1 cellular context compared by ENCODE assay signal in the genomic region with DNA sequence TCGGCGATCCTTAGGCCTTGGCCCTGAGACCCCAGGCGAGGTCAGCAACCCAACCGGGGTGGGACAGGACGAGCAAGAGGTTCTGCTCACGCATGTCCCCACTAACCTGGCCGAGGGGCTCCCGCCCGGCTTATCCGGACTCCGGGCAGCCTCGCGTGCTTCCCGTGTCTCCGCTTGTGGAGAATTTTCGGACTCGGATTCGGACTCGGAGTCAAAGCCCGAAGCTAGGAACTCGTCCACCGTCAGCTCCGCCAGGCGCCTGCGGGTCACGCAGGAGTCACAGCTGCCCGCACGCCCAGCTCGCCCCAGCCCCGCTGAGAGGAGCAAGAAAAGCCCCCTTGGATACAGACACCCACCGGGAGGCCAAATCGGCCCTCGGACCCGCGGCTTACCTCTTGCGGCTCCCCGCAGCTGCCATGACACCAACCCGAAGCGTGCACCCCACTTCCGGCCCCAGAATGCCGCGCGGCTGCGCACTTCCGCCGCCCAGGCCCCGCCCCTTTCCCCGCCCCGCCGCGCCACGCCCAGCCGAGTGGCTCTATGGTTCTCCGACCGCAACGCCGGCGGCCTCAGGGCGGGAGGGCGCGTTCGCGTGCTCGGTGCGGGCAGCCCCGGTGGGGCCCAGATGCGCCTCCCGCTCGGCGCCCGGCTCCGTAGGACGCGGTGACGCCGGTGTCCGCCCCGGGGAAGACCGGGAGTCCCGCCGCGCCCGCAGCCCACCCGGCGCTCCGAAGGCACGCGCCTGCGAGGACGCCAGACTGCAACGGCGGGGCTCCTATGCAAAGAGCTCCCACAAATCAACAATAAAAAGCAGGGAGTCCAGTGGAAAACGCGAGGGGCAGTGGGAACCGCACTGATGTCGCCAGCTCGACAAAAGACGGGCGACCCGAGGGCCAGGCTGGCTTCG.
TF ChIP-seq lines count a peak whose summit lies in the region.

A gene (minus strand): TSS at position 434 of the 907 bp plus-strand sequence. CDS start 16 bp downstream, at position 418.

TF ChIP-seq in HepG2, 621 proteins besides CTCF, POLR2A, EP300 and RAD21 (continued from another document and continues in another):
- TF ChIP-seq, protein P1, sequence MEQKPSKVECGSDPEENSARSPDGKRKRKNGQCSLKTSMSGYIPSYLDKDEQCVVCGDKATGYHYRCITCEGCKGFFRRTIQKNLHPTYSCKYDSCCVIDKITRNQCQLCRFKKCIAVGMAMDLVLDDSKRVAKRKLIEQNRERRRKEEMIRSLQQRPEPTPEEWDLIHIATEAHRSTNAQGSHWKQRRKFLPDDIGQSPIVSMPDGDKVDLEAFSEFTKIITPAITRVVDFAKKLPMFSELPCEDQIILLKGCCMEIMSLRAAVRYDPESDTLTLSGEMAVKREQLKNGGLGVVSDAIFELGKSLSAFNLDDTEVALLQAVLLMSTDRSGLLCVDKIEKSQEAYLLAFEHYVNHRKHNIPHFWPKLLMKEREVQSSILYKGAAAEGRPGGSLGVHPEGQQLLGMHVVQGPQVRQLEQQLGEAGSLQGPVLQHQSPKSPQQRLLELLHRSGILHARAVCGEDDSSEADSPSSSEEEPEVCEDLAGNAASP (CRISPR knock-in tag; IDR thresholded peaks at IDR 0.05; ENCODE audit: borderline replicate concordance) = no peak
- TF ChIP-seq ZNF572 (CRISPR knock-in tag; IDR thresholded peaks at IDR 0.05) = no peak
- no peak for TF ChIP-seq CBX2 (IDR thresholded peaks at IDR 0.05; ENCODE audit: low read depth, low read length)
- no peak for TF ChIP-seq CBX2 (CRISPR knock-in tag; IDR thresholded peaks at IDR 0.05; ENCODE audit: low read depth)
- TF ChIP-seq, protein P2, sequence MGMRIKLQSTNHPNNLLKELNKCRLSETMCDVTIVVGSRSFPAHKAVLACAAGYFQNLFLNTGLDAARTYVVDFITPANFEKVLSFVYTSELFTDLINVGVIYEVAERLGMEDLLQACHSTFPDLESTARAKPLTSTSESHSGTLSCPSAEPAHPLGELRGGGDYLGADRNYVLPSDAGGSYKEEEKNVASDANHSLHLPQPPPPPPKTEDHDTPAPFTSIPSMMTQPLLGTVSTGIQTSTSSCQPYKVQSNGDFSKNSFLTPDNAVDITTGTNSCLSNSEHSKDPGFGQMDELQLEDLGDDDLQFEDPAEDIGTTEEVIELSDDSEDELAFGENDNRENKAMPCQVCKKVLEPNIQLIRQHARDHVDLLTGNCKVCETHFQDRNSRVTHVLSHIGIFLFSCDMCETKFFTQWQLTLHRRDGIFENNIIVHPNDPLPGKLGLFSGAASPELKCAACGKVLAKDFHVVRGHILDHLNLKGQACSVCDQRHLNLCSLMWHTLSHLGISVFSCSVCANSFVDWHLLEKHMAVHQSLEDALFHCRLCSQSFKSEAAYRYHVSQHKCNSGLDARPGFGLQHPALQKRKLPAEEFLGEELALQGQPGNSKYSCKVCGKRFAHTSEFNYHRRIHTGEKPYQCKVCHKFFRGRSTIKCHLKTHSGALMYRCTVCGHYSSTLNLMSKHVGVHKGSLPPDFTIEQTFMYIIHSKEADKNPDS (CRISPR knock-in tag; IDR thresholded peaks at IDR 0.05) = no peak
- no peak for TF ChIP-seq ZNF251 (CRISPR knock-in tag; IDR thresholded peaks at IDR 0.05)
- TF ChIP-seq ZNF567 (CRISPR knock-in tag; IDR thresholded peaks at IDR 0.05; ENCODE audit: borderline replicate concordance) = no peak
- peak; percentile 69; the same call in 1 of the 2 replicates for TF ChIP-seq ZNF605 (CRISPR knock-in tag; IDR thresholded peaks at IDR 0.05)
- no peak for TF ChIP-seq HES4 (CRISPR knock-in tag; IDR thresholded peaks at IDR 0.05; ENCODE audit: borderline replicate concordance)
- TF ChIP-seq NR2F6 (IDR thresholded peaks at IDR 0.05) = peak; percentile 17; the same call in 1 of the 2 replicates
- no peak for TF ChIP-seq NR2F6 (CRISPR knock-in tag; IDR thresholded peaks at IDR 0.05)
- TF ChIP-seq, protein P3, sequence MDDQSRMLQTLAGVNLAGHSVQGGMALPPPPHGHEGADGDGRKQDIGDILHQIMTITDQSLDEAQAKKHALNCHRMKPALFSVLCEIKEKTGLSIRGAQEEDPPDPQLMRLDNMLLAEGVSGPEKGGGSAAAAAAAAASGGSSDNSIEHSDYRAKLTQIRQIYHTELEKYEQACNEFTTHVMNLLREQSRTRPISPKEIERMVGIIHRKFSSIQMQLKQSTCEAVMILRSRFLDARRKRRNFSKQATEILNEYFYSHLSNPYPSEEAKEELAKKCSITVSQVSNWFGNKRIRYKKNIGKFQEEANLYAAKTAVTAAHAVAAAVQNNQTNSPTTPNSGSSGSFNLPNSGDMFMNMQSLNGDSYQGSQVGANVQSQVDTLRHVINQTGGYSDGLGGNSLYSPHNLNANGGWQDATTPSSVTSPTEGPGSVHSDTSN (CRISPR knock-in tag; IDR thresholded peaks at IDR 0.05; ENCODE audit: borderline replicate concordance) = no peak
- TF ChIP-seq, protein P4, sequence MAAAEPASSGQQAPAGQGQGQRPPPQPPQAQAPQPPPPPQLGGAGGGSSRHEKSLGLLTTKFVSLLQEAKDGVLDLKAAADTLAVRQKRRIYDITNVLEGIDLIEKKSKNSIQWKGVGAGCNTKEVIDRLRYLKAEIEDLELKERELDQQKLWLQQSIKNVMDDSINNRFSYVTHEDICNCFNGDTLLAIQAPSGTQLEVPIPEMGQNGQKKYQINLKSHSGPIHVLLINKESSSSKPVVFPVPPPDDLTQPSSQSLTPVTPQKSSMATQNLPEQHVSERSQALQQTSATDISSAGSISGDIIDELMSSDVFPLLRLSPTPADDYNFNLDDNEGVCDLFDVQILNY (CRISPR knock-in tag; conservative IDR thresholded peaks at IDR 0.05) = no peak
- TF ChIP-seq GZF1 (CRISPR knock-in tag; IDR thresholded peaks at IDR 0.05) = no peak
- TF ChIP-seq, protein P5, sequence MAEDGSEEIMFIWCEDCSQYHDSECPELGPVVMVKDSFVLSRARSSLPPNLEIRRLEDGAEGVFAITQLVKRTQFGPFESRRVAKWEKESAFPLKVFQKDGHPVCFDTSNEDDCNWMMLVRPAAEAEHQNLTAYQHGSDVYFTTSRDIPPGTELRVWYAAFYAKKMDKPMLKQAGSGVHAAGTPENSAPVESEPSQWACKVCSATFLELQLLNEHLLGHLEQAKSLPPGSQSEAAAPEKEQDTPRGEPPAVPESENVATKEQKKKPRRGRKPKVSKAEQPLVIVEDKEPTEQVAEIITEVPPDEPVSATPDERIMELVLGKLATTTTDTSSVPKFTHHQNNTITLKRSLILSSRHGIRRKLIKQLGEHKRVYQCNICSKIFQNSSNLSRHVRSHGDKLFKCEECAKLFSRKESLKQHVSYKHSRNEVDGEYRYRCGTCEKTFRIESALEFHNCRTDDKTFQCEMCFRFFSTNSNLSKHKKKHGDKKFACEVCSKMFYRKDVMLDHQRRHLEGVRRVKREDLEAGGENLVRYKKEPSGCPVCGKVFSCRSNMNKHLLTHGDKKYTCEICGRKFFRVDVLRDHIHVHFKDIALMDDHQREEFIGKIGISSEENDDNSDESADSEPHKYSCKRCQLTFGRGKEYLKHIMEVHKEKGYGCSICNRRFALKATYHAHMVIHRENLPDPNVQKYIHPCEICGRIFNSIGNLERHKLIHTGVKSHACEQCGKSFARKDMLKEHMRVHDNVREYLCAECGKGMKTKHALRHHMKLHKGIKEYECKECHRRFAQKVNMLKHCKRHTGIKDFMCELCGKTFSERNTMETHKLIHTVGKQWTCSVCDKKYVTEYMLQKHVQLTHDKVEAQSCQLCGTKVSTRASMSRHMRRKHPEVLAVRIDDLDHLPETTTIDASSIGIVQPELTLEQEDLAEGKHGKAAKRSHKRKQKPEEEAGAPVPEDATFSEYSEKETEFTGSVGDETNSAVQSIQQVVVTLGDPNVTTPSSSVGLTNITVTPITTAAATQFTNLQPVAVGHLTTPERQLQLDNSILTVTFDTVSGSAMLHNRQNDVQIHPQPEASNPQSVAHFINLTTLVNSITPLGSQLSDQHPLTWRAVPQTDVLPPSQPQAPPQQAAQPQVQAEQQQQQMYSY (CRISPR knock-in tag; IDR thresholded peaks at IDR 0.05) = no peak
- TF ChIP-seq ZNF598 (CRISPR knock-in tag; IDR thresholded peaks at IDR 0.05; ENCODE audit: borderline replicate concordance) = no peak; the same call in 1 of the 2 replicates
- TF ChIP-seq HMG20B (CRISPR knock-in tag; conservative IDR thresholded peaks at IDR 0.05) = no peak
- TF ChIP-seq ZNF768 (CRISPR knock-in tag; IDR thresholded peaks at IDR 0.05) = no peak
- TF ChIP-seq, protein P6, sequence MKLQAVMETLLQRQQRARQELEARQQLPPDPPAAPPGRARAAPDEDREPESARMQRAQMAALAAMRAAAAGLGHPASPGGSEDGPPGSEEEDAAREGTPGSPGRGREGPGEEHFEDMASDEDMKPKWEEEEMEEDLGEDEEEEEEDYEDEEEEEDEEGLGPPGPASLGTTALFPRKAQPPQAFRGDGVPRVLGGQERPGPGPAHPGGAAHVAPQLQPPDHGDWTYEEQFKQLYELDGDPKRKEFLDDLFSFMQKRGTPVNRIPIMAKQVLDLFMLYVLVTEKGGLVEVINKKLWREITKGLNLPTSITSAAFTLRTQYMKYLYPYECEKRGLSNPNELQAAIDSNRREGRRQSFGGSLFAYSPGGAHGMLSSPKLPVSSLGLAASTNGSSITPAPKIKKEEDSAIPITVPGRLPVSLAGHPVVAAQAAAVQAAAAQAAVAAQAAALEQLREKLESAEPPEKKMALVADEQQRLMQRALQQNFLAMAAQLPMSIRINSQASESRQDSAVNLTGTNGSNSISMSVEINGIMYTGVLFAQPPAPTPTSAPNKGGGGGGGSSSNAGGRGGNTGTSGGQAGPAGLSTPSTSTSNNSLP (IDR thresholded peaks at IDR 0.05; ENCODE audit: low read depth, low read length) = no peak
- no peak for TF ChIP-seq AGO1 (IDR thresholded peaks at IDR 0.05; ENCODE audit: low read depth, low read length, poor library complexity, severe bottlenecking)
- TF ChIP-seq ZNF230 (CRISPR knock-in tag; IDR thresholded peaks at IDR 0.05) = peak; percentile 63; the same call in 1 of the 2 replicates
- no peak for TF ChIP-seq NCOA2 (CRISPR knock-in tag; IDR thresholded peaks at IDR 0.05)
- no peak for TF ChIP-seq ZNF780A (CRISPR knock-in tag; IDR thresholded peaks at IDR 0.05)
- TF ChIP-seq FOSL2 (CRISPR knock-in tag; IDR thresholded peaks at IDR 0.05) = no peak; the same call in 1 of the 2 replicates
- TF ChIP-seq ZC3H13 (CRISPR knock-in tag; IDR thresholded peaks at IDR 0.05) = peak; percentile 78
- TF ChIP-seq, protein P7, sequence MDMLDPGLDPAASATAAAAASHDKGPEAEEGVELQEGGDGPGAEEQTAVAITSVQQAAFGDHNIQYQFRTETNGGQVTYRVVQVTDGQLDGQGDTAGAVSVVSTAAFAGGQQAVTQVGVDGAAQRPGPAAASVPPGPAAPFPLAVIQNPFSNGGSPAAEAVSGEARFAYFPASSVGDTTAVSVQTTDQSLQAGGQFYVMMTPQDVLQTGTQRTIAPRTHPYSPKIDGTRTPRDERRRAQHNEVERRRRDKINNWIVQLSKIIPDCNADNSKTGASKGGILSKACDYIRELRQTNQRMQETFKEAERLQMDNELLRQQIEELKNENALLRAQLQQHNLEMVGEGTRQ (IDR thresholded peaks at IDR 0.05; ENCODE audit: low read depth, low read length) = no peak
- TF ChIP-seq, protein P7 (CRISPR knock-in tag; IDR thresholded peaks at IDR 0.05; ENCODE audit: borderline replicate concordance) = no peak
- no peak for TF ChIP-seq ZNF207 (IDR thresholded peaks at IDR 0.05; ENCODE audit: borderline replicate concordance)
- no peak for TF ChIP-seq SNRNP70 (IDR thresholded peaks at IDR 0.05; ENCODE audit: low read depth, low read length)
- no peak for TF ChIP-seq KMT2A (CRISPR knock-in tag; IDR thresholded peaks at IDR 0.05)
- no peak for TF ChIP-seq RBM39 (IDR thresholded peaks at IDR 0.05; ENCODE audit: low read depth, low read length, poor library complexity, severe bottlenecking)
- peak; percentile 95 for TF ChIP-seq SP4 (CRISPR knock-in tag; IDR thresholded peaks at IDR 0.05)
- TF ChIP-seq, protein P8, sequence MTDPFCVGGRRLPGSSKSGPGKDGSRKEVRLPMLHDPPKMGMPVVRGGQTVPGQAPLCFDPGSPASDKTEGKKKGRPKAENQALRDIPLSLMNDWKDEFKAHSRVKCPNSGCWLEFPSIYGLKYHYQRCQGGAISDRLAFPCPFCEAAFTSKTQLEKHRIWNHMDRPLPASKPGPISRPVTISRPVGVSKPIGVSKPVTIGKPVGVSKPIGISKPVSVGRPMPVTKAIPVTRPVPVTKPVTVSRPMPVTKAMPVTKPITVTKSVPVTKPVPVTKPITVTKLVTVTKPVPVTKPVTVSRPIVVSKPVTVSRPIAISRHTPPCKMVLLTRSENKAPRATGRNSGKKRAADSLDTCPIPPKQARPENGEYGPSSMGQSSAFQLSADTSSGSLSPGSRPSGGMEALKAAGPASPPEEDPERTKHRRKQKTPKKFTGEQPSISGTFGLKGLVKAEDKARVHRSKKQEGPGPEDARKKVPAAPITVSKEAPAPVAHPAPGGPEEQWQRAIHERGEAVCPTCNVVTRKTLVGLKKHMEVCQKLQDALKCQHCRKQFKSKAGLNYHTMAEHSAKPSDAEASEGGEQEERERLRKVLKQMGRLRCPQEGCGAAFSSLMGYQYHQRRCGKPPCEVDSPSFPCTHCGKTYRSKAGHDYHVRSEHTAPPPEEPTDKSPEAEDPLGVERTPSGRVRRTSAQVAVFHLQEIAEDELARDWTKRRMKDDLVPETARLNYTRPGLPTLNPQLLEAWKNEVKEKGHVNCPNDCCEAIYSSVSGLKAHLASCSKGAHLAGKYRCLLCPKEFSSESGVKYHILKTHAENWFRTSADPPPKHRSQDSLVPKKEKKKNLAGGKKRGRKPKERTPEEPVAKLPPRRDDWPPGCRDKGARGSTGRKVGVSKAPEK (CRISPR knock-in tag; IDR thresholded peaks at IDR 0.05; ENCODE audit: borderline replicate concordance) = no peak
- TF ChIP-seq KDM4B (CRISPR knock-in tag; IDR thresholded peaks at IDR 0.05) = no peak
- TF ChIP-seq SYNCRIP (IDR thresholded peaks at IDR 0.05; ENCODE audit: insufficient read depth, low read depth, low read length) = no peak
- TF ChIP-seq, protein P9, sequence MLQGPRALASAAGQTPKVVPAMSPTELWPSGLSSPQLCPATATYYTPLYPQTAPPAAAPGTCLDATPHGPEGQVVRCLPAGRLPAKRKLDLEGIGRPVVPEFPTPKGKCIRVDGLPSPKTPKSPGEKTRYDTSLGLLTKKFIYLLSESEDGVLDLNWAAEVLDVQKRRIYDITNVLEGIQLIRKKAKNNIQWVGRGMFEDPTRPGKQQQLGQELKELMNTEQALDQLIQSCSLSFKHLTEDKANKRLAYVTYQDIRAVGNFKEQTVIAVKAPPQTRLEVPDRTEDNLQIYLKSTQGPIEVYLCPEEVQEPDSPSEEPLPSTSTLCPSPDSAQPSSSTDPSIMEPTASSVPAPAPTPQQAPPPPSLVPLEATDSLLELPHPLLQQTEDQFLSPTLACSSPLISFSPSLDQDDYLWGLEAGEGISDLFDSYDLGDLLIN (CRISPR knock-in tag; IDR thresholded peaks at IDR 0.05; ENCODE audit: borderline replicate concordance) = no peak
- TF ChIP-seq, protein P10, sequence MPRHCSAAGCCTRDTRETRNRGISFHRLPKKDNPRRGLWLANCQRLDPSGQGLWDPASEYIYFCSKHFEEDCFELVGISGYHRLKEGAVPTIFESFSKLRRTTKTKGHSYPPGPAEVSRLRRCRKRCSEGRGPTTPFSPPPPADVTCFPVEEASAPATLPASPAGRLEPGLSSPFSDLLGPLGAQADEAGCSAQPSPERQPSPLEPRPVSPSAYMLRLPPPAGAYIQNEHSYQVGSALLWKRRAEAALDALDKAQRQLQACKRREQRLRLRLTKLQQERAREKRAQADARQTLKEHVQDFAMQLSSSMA (CRISPR knock-in tag; IDR thresholded peaks at IDR 0.05) = no peak
